In genomic region chr4:15001248-15001824, GRCh38 we compare ENCODE assay signal across 8 cellular contexts. TPM values are rescaled to one million over a fixed set of nuclear protein-coding genes. Genes with fewer than 3 reads are reported as not detected.
DNase-seq lines count a peak whose midpoint lies in the region; ATAC-seq and TF ChIP-seq lines count a peak whose summit lies in the region.

No MANE protein-coding gene starts in this region.

- H3K9me3 ChIP-seq in colonic mucosa = no peaks in the 10 kb centered on the region

- H3K27me3 ChIP-seq in colonic mucosa = no peaks in the 10 kb centered on the region

- no peak for TF ChIP-seq CTCF in NB4 (IDR thresholded peaks at IDR 0.05; ENCODE audit: low read depth, low read length)
- no peak for TF ChIP-seq CTCF in colonic mucosa (IDR thresholded peaks at IDR 0.05)

- H3K4me1 ChIP-seq in colonic mucosa = no peaks in the 10 kb centered on the region

- ATAC-seq in HG02610 (IDR thresholded peaks at IDR 0.05; ENCODE audit: unreplicated experiment) = peak; percentile 18
- ATAC-seq in left colon = peak; percentile 21

- H3K4me3 ChIP-seq in NB4 (ENCODE audit: low read depth, low read length) = peak overlapping the region; percentile 85
- peak overlapping the region; percentile 85 for H3K4me3 ChIP-seq in colonic mucosa

- H3K36me3 ChIP-seq in colonic mucosa = no peaks in the 10 kb centered on the region

- DNase-seq in NCI-H1436 (lab: John Stamatoyannopoulos, UW) (peak; percentile 28), NCI-H1436 treated with DMSO at 0.1 percent for 48 hours (lab: John Stamatoyannopoulos, UW) (no peak), NB4 (ENCODE audit: low read depth) (peak; percentile 84), colonic mucosa (peak; percentile 76), left colon (peak; percentile 72 to 78)
- peak in 3 of 4 experiments; percentile 25 to 47 (median 26) for DNase-seq in activated CD4-positive, CD25-positive, alpha-beta regulatory T cell (lab: John Stamatoyannopoulos, UW)
- peak; percentile 12 to 26 for DNase-seq in stimulated activated CD4-positive, alpha-beta T cell treated with anti-CD3 and anti-CD28 coated beads, Interleukin-1b, Interleukin-23, amount 100 ng/mL, for 4 hours (ENCODE audit: low read depth in 2 of 2)

- peak overlapping the region; percentile 98 for H3K27ac ChIP-seq in colonic mucosa

- H3K9ac ChIP-seq in colonic mucosa (ENCODE audit: low read depth in 2 of 2, low read length in 2 of 2) = peak overlapping the region; percentile 90 to 100

- intact Hi-C loops in colonic mucosa (cut with DNase I) = no loop called here
- intact Hi-C loops in left colon (cut with DNase I, micrococcal nuclease) = loop anchor here in 1 of 2 donors (10.0 kb wide), 1 partner anchor 663 kb away; no protein-coding TSS in a partner anchor

- no peak for TF ChIP-seq POLR2A in NB4 (IDR thresholded peaks at IDR 0.05; ENCODE audit: extremely low read depth, insufficient read length)

RNA-seq across cellular contexts. Expression of gene CPEB2, which starts 0.9 kb away (rescaled TPM):
- total RNA-seq in colonic mucosa (10 to 100 TPM; 12.0 to 30.8 TPM), left colon (10 to 100 TPM; 24.7 to 33.2 TPM)
